In the genomic region with DNA sequence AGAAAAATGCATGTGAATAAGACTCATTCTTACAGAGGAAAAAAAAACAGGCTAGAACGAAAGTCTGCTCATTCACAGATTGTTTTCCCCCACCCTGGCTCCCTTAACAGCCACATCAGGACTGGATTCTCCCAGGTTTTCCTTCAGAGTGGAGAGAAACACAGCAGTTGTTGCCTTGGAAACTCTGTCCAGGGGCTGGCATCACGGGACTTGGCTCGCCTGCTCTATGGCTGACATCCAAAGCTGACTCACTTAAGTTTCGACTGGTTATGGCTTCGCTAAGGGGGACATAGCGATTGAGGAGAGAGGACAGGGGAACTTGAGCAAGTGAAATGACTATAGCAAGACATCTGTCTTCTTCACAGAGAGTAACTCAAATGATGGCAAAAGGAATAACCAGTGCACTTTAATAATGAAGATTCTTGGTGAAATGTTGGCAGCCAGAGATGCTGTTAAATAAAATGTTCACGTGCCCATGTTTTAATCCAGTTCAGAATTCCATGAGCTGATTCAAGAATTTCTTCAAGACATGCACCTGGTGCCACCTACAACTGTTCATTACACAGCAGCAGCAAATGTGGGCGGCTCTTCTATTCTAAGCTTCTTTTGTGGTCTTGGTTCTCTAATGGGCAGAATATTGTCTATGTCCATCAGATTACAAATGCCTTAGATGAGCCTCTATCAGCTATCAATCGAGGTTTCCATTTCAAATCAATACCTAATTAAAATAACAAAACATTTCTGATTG, we compare ENCODE assay signal across 8 cellular contexts. TPM values are rescaled to one million over a fixed set of nuclear protein-coding genes. Genes with fewer than 3 reads are reported as not detected.
DNase-seq lines count a peak whose midpoint lies in the region; TF ChIP-seq lines count a peak whose summit lies in the region.

No MANE protein-coding gene starts in this region.

- peaks cover 18% of the 10 kb centered on the region for H3K4me1 Mint-ChIP-seq in neural crest cell
- no peaks in the 10 kb centered on the region for H3K4me1 Mint-ChIP-seq in activated T-helper 1 cell treated with anti-CD3 and anti-CD28 coated beads, Interleukin-12 subunit alpha, Interleukin-12 subunit beta, Interleukin-2, Interleukin-4 antibody, amounts not matched to agents 30 ng/mL and 10 ng/mL and 1 ng/mL, durations not matched to agents 14 hours and 24 hours and 36 hours (ENCODE audit: low read depth)
- H3K4me1 Mint-ChIP-seq in endothelial cell (ENCODE audit: unreplicated experiment), result peaks cover 4% of the 10 kb centered on the region

- H3K4me3 ChIP-seq in epithelial cell of esophagus (ENCODE audit: low read length), result no peak overlapping the region

- intact Hi-C loops in activated T-helper 1 cell treated with anti-CD3 and anti-CD28 coated beads, Interleukin-12 subunit alpha, Interleukin-12 subunit beta, Interleukin-2, Interleukin-4 antibody, amounts not matched to agents 30 ng/mL and 10 ng/mL and 1 ng/mL, durations not matched to agents 14 hours and 24 hours and 36 hours (cut with micrococcal nuclease), result loop anchor here (5.0 kb wide), 1 partner anchor 160 kb away; no protein-coding TSS in a partner anchor

- H3K9me3 Mint-ChIP-seq in neural crest cell (no peaks in the 10 kb centered on the region), endothelial cell (ENCODE audit: unreplicated experiment) (no peaks in the 10 kb centered on the region)
- H3K9me3 Mint-ChIP-seq in activated T-helper 1 cell treated with anti-CD3 and anti-CD28 coated beads, Interleukin-12 subunit alpha, Interleukin-12 subunit beta, Interleukin-2, Interleukin-4 antibody, amounts not matched to agents 30 ng/mL and 10 ng/mL and 1 ng/mL, durations not matched to agents 14 hours and 24 hours and 36 hours, result no peaks in the 10 kb centered on the region

- peak; percentile 97 for DNase-seq in DMS 273 (lab: John Stamatoyannopoulos, UW; ENCODE audit: unreplicated experiment)
- peak; percentile 87 for DNase-seq in NCI-H345 (lab: John Stamatoyannopoulos, UW)
- DNase-seq in epithelial cell of esophagus (ENCODE audit: low read depth), result peak; percentile 55
- no peak for DNase-seq in neural crest cell (ENCODE audit: low read depth, low spot score)
- DNase-seq in activated T-helper 1 cell treated with anti-CD3 and anti-CD28 coated beads, Interleukin-12 subunit alpha, Interleukin-12 subunit beta, Interleukin-2, Interleukin-4 antibody, amounts not matched to agents 30 ng/mL and 10 ng/mL and 1 ng/mL, durations not matched to agents 14 hours and 24 hours and 36 hours (ENCODE audit: low spot score), result no peak
- DNase-seq in GM20000 (ENCODE audit: low spot score), result no peak
- DNase-seq in endothelial cell (ENCODE audit: low spot score), result no peak
- no peak for DNase-seq in DMS53 (lab: John Stamatoyannopoulos, UW)

- no peaks in the 10 kb centered on the region for H3K36me3 Mint-ChIP-seq in neural crest cell (ENCODE audit: low read depth)
- no peaks in the 10 kb centered on the region for H3K36me3 Mint-ChIP-seq in activated T-helper 1 cell treated with anti-CD3 and anti-CD28 coated beads, Interleukin-12 subunit alpha, Interleukin-12 subunit beta, Interleukin-2, Interleukin-4 antibody, amounts not matched to agents 30 ng/mL and 10 ng/mL and 1 ng/mL, durations not matched to agents 14 hours and 24 hours and 36 hours (ENCODE audit: low read depth)
- H3K36me3 Mint-ChIP-seq in endothelial cell (ENCODE audit: low read depth, unreplicated experiment), result no peaks in the 10 kb centered on the region

- TF ChIP-seq CTCF in epithelial cell of esophagus (IDR thresholded peaks at IDR 0.05; ENCODE audit: insufficient read depth, low read depth, low read length, missing control alignments) (no peak), neural crest cell (conservative IDR thresholded peaks at IDR 0.05) (no peak), GM20000 (IDR thresholded peaks at IDR 0.05; ENCODE audit: extremely low read depth, missing control alignments) (no peak), endothelial cell (IDR thresholded peaks at IDR 0.05; ENCODE audit: unreplicated experiment) (no peak)

- H3K27ac Mint-ChIP-seq in neural crest cell (ENCODE audit: unreplicated experiment) (peak overlapping the region; percentile 36), endothelial cell (ENCODE audit: unreplicated experiment) (no peak overlapping the region)
- no peak overlapping the region for H3K27ac Mint-ChIP-seq in activated T-helper 1 cell treated with anti-CD3 and anti-CD28 coated beads, Interleukin-12 subunit alpha, Interleukin-12 subunit beta, Interleukin-2, Interleukin-4 antibody, amounts not matched to agents 30 ng/mL and 10 ng/mL and 1 ng/mL, durations not matched to agents 14 hours and 24 hours and 36 hours

- no peaks in the 10 kb centered on the region for H3K27me3 Mint-ChIP-seq in neural crest cell (ENCODE audit: low read depth)
- H3K27me3 Mint-ChIP-seq in activated T-helper 1 cell treated with anti-CD3 and anti-CD28 coated beads, Interleukin-12 subunit alpha, Interleukin-12 subunit beta, Interleukin-2, Interleukin-4 antibody, amounts not matched to agents 30 ng/mL and 10 ng/mL and 1 ng/mL, durations not matched to agents 14 hours and 24 hours and 36 hours (ENCODE audit: insufficient read depth), result peaks cover 7% of the 10 kb centered on the region
- no peaks in the 10 kb centered on the region for H3K27me3 Mint-ChIP-seq in endothelial cell (ENCODE audit: unreplicated experiment)

- H3K4me3 Mint-ChIP-seq in neural crest cell (no peak overlapping the region), endothelial cell (ENCODE audit: unreplicated experiment) (no peak overlapping the region)
- no peak overlapping the region for H3K4me3 Mint-ChIP-seq in activated T-helper 1 cell treated with anti-CD3 and anti-CD28 coated beads, Interleukin-12 subunit alpha, Interleukin-12 subunit beta, Interleukin-2, Interleukin-4 antibody, amounts not matched to agents 30 ng/mL and 10 ng/mL and 1 ng/mL, durations not matched to agents 14 hours and 24 hours and 36 hours

RNA-seq across cellular contexts. Expression of gene MIS18A, which starts 21.8 kb away (rescaled TPM):
- 49.7 and 50.9 TPM in 2 replicates for total RNA-seq in neural crest cell
- total RNA-seq in activated T-helper 1 cell treated with anti-CD3 and anti-CD28 coated beads, Interleukin-12 subunit alpha, Interleukin-12 subunit beta, Interleukin-2, Interleukin-4 antibody, amounts not matched to agents 30 ng/mL and 10 ng/mL and 1 ng/mL, durations not matched to agents 14 hours and 24 hours and 36 hours, result 26.8 and 27.5 TPM in 2 replicates
- 17.2 TPM for total RNA-seq in endothelial cell (ENCODE audit: unreplicated experiment)

RNA-seq across cellular contexts. Expression of gene MRAP, which starts 41.6 kb away (rescaled TPM):
- total RNA-seq in neural crest cell (not detected in 2 replicates), endothelial cell (ENCODE audit: unreplicated experiment) (not detected)
- total RNA-seq in activated T-helper 1 cell treated with anti-CD3 and anti-CD28 coated beads, Interleukin-12 subunit alpha, Interleukin-12 subunit beta, Interleukin-2, Interleukin-4 antibody, amounts not matched to agents 30 ng/mL and 10 ng/mL and 1 ng/mL, durations not matched to agents 14 hours and 24 hours and 36 hours, result not detected in 2 replicates

Comparison
In these comparisons a context has a peak if more than half of its experiments do, and no peak if none do; other contexts are left out.
1. DNase-seq: peak in DMS 273 (single experiment), NCI-H345 (single experiment) and epithelial cell of esophagus (single experiment); none in neural crest cell (single experiment), activated T-helper 1 cell treated with anti-CD3 and anti-CD28 coated beads, Interleukin-12 subunit alpha, Interleukin-12 subunit beta, Interleukin-2, Interleukin-4 antibody, amounts not matched to agents 30 ng/mL and 10 ng/mL and 1 ng/mL, durations not matched to agents 14 hours and 24 hours and 36 hours (single experiment), GM20000 (single experiment), endothelial cell (single experiment) and DMS53 (single experiment).